9 cellular contexts compared by ENCODE assay signal in genomic region chr16:87864331-87864989, GRCh38. TPM values are rescaled to one million over a fixed set of nuclear protein-coding genes. Genes with fewer than 3 reads are reported as not detected.
DNase-seq lines count a peak whose midpoint lies in the region; TF ChIP-seq lines count a peak whose summit lies in the region.
"Had no signal": no experiment of that assay in that cellular context is flagged by ENCODE, and none has a peak within 500 bp of the region (broad histone marks: within the 10 kb centered on the region; RNA-seq: fewer than 3 reads in every experiment).

No MANE protein-coding gene starts in this region.

- WGBS in GM23248 (ENCODE audit: low coverage in 1 of 2, low lambda C conversion rate in 2 of 2, missing lambda C conversion rate in 2 of 2), 2 experiments = 82 to 87% methylated on average over 15 of the region's 15 CpGs
- WGBS in testis, 2 donors = 75 to 87% methylated on average over 15 of the region's 15 CpGs

- DNase-seq in GM23248 (peak; percentile 49), epithelial cell of proximal tubule (ENCODE audit: low read depth) (peak; percentile 58), ACHN (no peak), nephron progenitor cell (no peak), testis (no peak)
- DNase-seq in stimulated activated naive CD4-positive, alpha-beta T cell treated with Interleukin-2 at 50 U/mL for 16 hours (lab: John Stamatoyannopoulos, UW) = no peak
- DNase-seq: NCI-H1436 treated with DMSO at 0.1 percent for 48 hours had no signal

- H3K4me3 Mint-ChIP-seq in nephron progenitor cell = no peak overlapping the region

- H4K20me1 ChIP-seq in GM23248 (ENCODE audit: insufficient read depth) (peaks cover 9% of the 10 kb centered on the region), SU-DHL-6 (ENCODE audit: low read depth, low read length) (no peaks in the 10 kb centered on the region; the same call in 1 of the 2 replicates)

- peaks cover 17% of the 10 kb centered on the region; the same call in 1 of the 2 replicates for H3F3A ChIP-seq in GM23248 (ENCODE audit: insufficient read depth)
- peaks cover 7% of the 10 kb centered on the region; the same call in 1 of the 2 replicates for H3F3A ChIP-seq in SU-DHL-6 (ENCODE audit: insufficient read depth)

- peak overlapping the region; percentile 2 for H3K4me2 ChIP-seq in GM23248 (ENCODE audit: unreplicated experiment)
- H3K4me2 ChIP-seq in SU-DHL-6 (ENCODE audit: low read depth, low read length, poor library complexity, severe bottlenecking) = peak overlapping the region; percentile 85

- H3K4me1 Mint-ChIP-seq in nephron progenitor cell = peaks cover 48% of the 10 kb centered on the region

- no peak for TF ChIP-seq POLR2A in testis (IDR thresholded peaks at IDR 0.05)

- H3K27me3 ChIP-seq in GM23248 (replicated peaks; ENCODE audit: insufficient read depth) (no peaks in the 10 kb centered on the region), SU-DHL-6 (ENCODE audit: low read length) (no peaks in the 10 kb centered on the region), testis (no peaks in the 10 kb centered on the region)

- no peaks in the 10 kb centered on the region for H3K36me3 Mint-ChIP-seq in nephron progenitor cell (ENCODE audit: low read depth)

- H3K4me1 ChIP-seq in GM23248 (ENCODE audit: insufficient read depth) = peaks cover 37% of the 10 kb centered on the region
- peaks cover 20% of the 10 kb centered on the region for H3K4me1 ChIP-seq in testis

- peaks cover 15% of the 10 kb centered on the region for H3K27me3 Mint-ChIP-seq in nephron progenitor cell (ENCODE audit: low read depth, poor library complexity)

- H3K9me2 ChIP-seq in GM23248 (ENCODE audit: insufficient read depth) (no peaks in the 10 kb centered on the region), SU-DHL-6 (replicated peaks; ENCODE audit: insufficient read depth, low read length) (no peaks in the 10 kb centered on the region)

- H3K9me3 ChIP-seq in GM23248 (ENCODE audit: low read depth) = no peaks in the 10 kb centered on the region
- no peaks in the 10 kb centered on the region for H3K9me3 ChIP-seq in SU-DHL-6 (ENCODE audit: insufficient read depth, low read length)
- no peaks in the 10 kb centered on the region for H3K9me3 ChIP-seq in testis

- peaks cover 10% of the 10 kb centered on the region; the same call in 1 of the 2 replicates for H3K36me3 ChIP-seq in GM23248 (ENCODE audit: low read depth)
- peaks cover 9% of the 10 kb centered on the region for H3K36me3 ChIP-seq in SU-DHL-6 (ENCODE audit: low read length)
- H3K36me3 ChIP-seq in testis (ENCODE audit: low read depth, missing control alignments) = no peaks in the 10 kb centered on the region

- H3K27ac Mint-ChIP-seq in nephron progenitor cell = no peak overlapping the region

- no peaks in the 10 kb centered on the region for H3K9me3 Mint-ChIP-seq in nephron progenitor cell

- intact Hi-C loops in testis (cut with DNase I; ENCODE audit: low total_unique reads) = no loop called here

- H3K9ac ChIP-seq in GM23248 (no peak overlapping the region), SU-DHL-6 (ENCODE audit: low read length) (no peak overlapping the region)

- H3K4me3 ChIP-seq in GM23248 = no peak overlapping the region
- no peak overlapping the region for H3K4me3 ChIP-seq in SU-DHL-6 (ENCODE audit: insufficient read depth, low read length, poor library complexity, severe bottlenecking)
- no peak overlapping the region for H3K4me3 ChIP-seq in epithelial cell of proximal tubule (ENCODE audit: low read depth, low read length)
- H3K4me3 ChIP-seq in testis = no peak overlapping the region

- H2AFZ ChIP-seq in GM23248 (no peak overlapping the region), SU-DHL-6 (ENCODE audit: low read depth, low read length, severe bottlenecking) (no peak overlapping the region)

- no peak for TF ChIP-seq CTCF in 22Rv1 (IDR thresholded peaks at IDR 0.05)
- no peak for TF ChIP-seq CTCF in SU-DHL-6 (IDR thresholded peaks at IDR 0.05; ENCODE audit: insufficient read depth, low read length, poor library complexity, severe bottlenecking)
- TF ChIP-seq CTCF in epithelial cell of proximal tubule (conservative IDR thresholded peaks at IDR 0.05; ENCODE audit: low read depth, low read length) = no peak
- no peak for TF ChIP-seq CTCF in nephron progenitor cell (IDR thresholded peaks at IDR 0.05)
- no peak for TF ChIP-seq CTCF in testis (IDR thresholded peaks at IDR 0.05)

- H3K27ac ChIP-seq in 22Rv1 (peak overlapping the region; percentile 46), GM23248 (no peak overlapping the region), SU-DHL-6 (ENCODE audit: low read depth, low read length) (peak overlapping the region; percentile 2; the same call in 1 of the 2 replicates), testis (no peak overlapping the region)

- H3K79me2 ChIP-seq in GM23248 (ENCODE audit: insufficient read depth) (peaks cover 94% of the 10 kb centered on the region), SU-DHL-6 (ENCODE audit: insufficient read depth, low read length) (peaks cover 95% of the 10 kb centered on the region)

- in situ Hi-C loops in GM23248 (cut with MboI) = no loop called here
- in situ Hi-C loops in ACHN (cut with HindIII; ENCODE audit: low pct_ligation_motif_present, low pct_unique_long_range_greater_than_20kb, low sequenced_read_pairs) = no loop called here

RNA-seq across cellular contexts. Expression of gene SLC7A5, which starts 4.8 kb away (rescaled TPM):
- total RNA-seq in GM23248 (2014; rRNA removed; shearing (Covaris generic)) = 79.0 and 99.5 TPM in 2 replicates
- polyA plus RNA-seq in GM23248 (2016; fragmentation: Nextera tagmentation; extraction: Ambion mirVana) = 69.0 and 69.9 TPM in 2 replicates
- 55.1 and 182 TPM in 2 replicates for total RNA-seq in epithelial cell of proximal tubule
- total RNA-seq in testis = 100 to 1,000 TPM; 263 to 290 TPM
- polyA plus RNA-seq in testis (ENCODE audit: insufficient read depth, low read depth, low replicate concordance) = 179 TPM

Comparison
In these comparisons a context has a peak if more than half of its experiments do, and no peak if none do; other contexts are left out.
1. H3K27ac ChIP-seq: peak in 22Rv1 (single experiment) and SU-DHL-6 (single experiment); none in GM23248 (single experiment) and testis (0 of 2).
2. DNase-seq: peak in GM23248 (single experiment) and epithelial cell of proximal tubule (single experiment); none in ACHN (single experiment), nephron progenitor cell (single experiment), testis (single experiment) and stimulated activated naive CD4-positive, alpha-beta T cell treated with Interleukin-2 at 50 U/mL for 16 hours (single experiment).